In the genomic region with DNA sequence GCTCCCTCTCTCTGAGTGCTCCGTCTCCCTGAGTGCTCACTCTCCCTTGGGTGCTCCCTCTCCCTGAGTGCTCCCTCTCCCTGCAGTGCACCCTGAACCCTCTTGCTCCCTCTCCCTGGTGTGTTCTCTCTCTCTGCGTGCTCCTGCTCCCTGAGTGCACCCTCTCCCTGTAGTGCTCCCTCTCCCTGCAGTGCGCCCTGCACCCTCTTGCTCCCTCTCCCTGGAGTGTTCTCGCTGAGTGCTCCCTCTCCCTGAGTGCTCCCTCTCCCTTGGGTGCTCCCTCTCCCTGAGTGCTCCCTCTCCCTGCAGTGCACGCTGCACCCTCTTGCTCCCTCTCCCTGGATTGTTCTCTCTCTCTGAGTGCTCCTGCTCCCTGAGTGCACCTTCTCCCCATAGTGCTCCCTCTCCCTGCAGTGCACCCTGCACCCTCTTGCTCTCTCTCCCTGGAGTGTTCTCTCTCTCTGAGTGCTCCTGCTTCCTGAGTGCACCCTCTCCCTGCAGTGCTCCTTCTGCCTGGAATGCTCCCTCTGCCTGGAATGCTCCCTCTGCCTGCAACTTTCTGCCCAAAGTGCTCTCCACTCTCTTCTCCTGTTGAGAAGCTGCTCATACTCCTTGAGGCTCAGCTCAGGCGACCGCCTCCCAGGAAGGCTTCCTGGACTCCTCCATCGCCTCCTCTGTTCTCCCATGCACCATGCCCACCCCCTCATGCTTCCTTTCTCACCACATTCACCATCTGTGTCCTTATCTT, we compare ENCODE assay signal across 1 cellular context.
TF ChIP-seq lines count a peak whose summit lies in the region.

No MANE protein-coding gene starts in this region.

TF ChIP-seq in IMR-90, 13 proteins besides CTCF, POLR2A, EP300 and RAD21:
- TF ChIP-seq, protein P1, sequence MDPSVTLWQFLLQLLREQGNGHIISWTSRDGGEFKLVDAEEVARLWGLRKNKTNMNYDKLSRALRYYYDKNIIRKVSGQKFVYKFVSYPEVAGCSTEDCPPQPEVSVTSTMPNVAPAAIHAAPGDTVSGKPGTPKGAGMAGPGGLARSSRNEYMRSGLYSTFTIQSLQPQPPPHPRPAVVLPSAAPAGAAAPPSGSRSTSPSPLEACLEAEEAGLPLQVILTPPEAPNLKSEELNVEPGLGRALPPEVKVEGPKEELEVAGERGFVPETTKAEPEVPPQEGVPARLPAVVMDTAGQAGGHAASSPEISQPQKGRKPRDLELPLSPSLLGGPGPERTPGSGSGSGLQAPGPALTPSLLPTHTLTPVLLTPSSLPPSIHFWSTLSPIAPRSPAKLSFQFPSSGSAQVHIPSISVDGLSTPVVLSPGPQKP (IDR thresholded peaks at IDR 0.05; ENCODE audit: borderline replicate concordance, low read depth, low read length) = no peak
- TF ChIP-seq, protein P2, sequence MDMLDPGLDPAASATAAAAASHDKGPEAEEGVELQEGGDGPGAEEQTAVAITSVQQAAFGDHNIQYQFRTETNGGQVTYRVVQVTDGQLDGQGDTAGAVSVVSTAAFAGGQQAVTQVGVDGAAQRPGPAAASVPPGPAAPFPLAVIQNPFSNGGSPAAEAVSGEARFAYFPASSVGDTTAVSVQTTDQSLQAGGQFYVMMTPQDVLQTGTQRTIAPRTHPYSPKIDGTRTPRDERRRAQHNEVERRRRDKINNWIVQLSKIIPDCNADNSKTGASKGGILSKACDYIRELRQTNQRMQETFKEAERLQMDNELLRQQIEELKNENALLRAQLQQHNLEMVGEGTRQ (IDR thresholded peaks at IDR 0.05; ENCODE audit: low read depth, low read length) = no peak
- TF ChIP-seq MAFK (IDR thresholded peaks at IDR 0.05; ENCODE audit: low read depth, low read length) (no peak), FOS (IDR thresholded peaks at IDR 0.05; ENCODE audit: low read depth, low read length) (no peak), BHLHE40 (IDR thresholded peaks at IDR 0.05; ENCODE audit: low read depth, low read length) (no peak), CHD1 (IDR thresholded peaks at IDR 0.05; ENCODE audit: low read depth, low read length) (no peak), SMC3 (IDR thresholded peaks at IDR 0.05; ENCODE audit: low read depth, low read length) (no peak), NFE2L2 (IDR thresholded peaks at IDR 0.05; ENCODE audit: low read depth, low read length) (no peak), MAZ (IDR thresholded peaks at IDR 0.05; ENCODE audit: borderline replicate concordance, low read depth, low read length) (no peak)
